2 cellular contexts compared by ENCODE assay signal in the genomic region with DNA sequence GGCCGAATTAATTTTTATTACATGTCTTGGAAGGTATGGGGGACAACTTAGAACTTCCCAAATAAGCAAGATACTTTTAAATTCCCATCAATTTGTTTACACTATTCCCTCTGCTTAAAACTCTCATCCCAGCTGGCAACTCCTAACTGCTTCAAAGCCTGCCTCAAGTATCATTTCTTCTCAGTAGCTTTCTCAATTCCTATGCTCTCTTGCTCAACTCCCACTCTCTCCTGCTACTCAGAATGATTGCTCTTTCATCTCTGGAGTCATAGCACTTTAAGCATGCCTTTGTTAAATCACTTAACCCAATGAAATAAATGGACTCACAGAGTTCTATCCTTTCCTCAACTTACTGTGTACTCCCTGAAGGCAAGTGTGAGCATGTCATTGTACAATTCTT. TPM values are rescaled to one million over a fixed set of nuclear protein-coding genes. Genes with fewer than 3 reads are reported as not detected.
"Had no signal": no experiment of that assay in that cellular context is flagged by ENCODE, and none has a peak within 500 bp of the region (broad histone marks: within the 10 kb centered on the region; RNA-seq: fewer than 3 reads in every experiment).

No MANE protein-coding gene starts in this region.

RNA-seq across cellular contexts. Expression of gene FAM72C, which starts 18.9 kb away (rescaled TPM):
- total RNA-seq: temporal lobe, thoracic aorta had no signal
